ENCODE assay signal across 35 cellular contexts in genomic region chrY:8591821-8592516, GRCh38.
"Had no signal": no experiment of that assay in that cellular context is flagged by ENCODE, and none has a peak within 500 bp of the region (broad histone marks: within the 10 kb centered on the region; RNA-seq: fewer than 3 reads in every experiment).

No MANE protein-coding gene starts in this region.

- H3K27me3 ChIP-seq: MG63 had no signal

- H3K27ac ChIP-seq: KMS-11 had no signal

- H3K4me3 ChIP-seq: MG63 had no signal

- H3K36me3 ChIP-seq: MG63 had no signal

- H3K9me3 ChIP-seq: MG63 had no signal

- DNase-seq: Karpas-422, Kasumi-1, KBM-7, KG1, MG63, MM.1S, MV-4-11, NCI-H1048, NCI-H1092, NCI-H1092 treated with DMSO at 0.1 percent for 48 hours, NCI-H1105, NCI-H1105 treated with DMSO at 0.1 percent for 48 hours, NCI-H1417, NCI-H1417 treated with DMSO at 0.1 percent for 48 hours, NCI-H1436, NCI-H1436 treated with DMSO at 0.1 percent for 48 hours, NCI-H146, NCI-H1694, NCI-H1694 treated with DMSO at 0.1 percent for 48 hours, NCI-H187, NCI-H187 treated with DMSO at 0.1 percent for 48 hours, NCI-H1930, NCI-H2029, NCI-H2029 treated with DMSO at 0.1 percent for 48 hours, NCI-H2081, NCI-H2081 treated with DMSO at 0.1 percent for 48 hours, NCI-H2107, NCI-H2171, NCI-H2171 treated with DMSO at 0.1 percent for 48 hours, NCI-H2227 treated with DMSO at 0.1 percent for 48 hours, NCI-H226, NCI-H345, NCI-H446, NCI-H446 treated with DMSO at 0.1 percent for 48 hours had no signal
